12 cellular contexts compared by ENCODE assay signal in the genomic region with DNA sequence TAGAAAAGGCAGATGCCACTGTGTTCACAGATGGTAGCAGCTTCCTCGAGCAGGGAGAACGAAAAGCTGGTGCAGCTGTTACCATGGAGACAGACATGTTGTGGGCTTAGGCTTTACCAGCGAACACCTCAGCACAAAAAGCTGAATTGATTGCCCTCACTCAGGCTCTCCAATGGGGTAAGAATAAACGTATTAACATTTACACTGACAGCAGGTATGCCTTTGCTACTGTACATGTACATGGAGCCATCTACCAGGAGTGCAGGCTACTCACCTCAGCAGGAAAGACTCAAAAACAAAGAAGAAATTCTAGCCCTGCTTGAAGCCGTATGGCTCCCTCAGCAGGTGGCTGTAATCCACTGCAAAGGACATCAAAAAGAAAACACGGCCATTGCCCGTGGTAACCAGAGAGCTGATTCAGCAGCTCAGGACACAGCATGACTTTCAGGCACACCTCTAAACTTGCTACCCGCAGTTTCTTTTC.
DNase-seq lines count a peak whose midpoint lies in the region; TF ChIP-seq lines count a peak whose summit lies in the region.
"Had no signal": no experiment of that assay in that cellular context is flagged by ENCODE, and none has a peak within 500 bp of the region (broad histone marks: within the 10 kb centered on the region; RNA-seq: fewer than 3 reads in every experiment).

No MANE protein-coding gene starts in this region.

- peak overlapping the region; percentile 33; the same call in 1 of the 2 replicates for H3K27ac ChIP-seq in HUES64 (ENCODE audit: low read depth, low read length)
- H3K27ac ChIP-seq: brain microvascular endothelial cell had no signal

- H3K27ac Mint-ChIP-seq in glutamatergic neuron (ENCODE audit: unreplicated experiment): peak overlapping the region; percentile 97

- H3K4me3 ChIP-seq in HUES64 (ENCODE audit: low read length): 0 out of 2 replicates have a peak overlapping the region, but pooled peaks have one; percentile 13

- H3K4me3 Mint-ChIP-seq in glutamatergic neuron (ENCODE audit: unreplicated experiment): peak overlapping the region; percentile 79
- H3K4me3 Mint-ChIP-seq: naive thymus-derived CD8-positive, alpha-beta T cell had no signal

- TF ChIP-seq CTCF in glutamatergic neuron (IDR thresholded peaks at IDR 0.05; ENCODE audit: partially characterized antibody, unreplicated experiment): no peak

- H3K36me3 ChIP-seq in HUES64 (ENCODE audit: insufficient read depth, low read length): no peaks in the 10 kb centered on the region
- H3K36me3 ChIP-seq: brain microvascular endothelial cell had no signal

- peaks cover 48% of the 10 kb centered on the region for H3K4me1 ChIP-seq in HUES64 (ENCODE audit: insufficient read depth, low read length)

- H3K27me3 ChIP-seq in HUES64 (ENCODE audit: insufficient read depth, low read length): peaks cover 77% of the 10 kb centered on the region
- H3K27me3 ChIP-seq: brain microvascular endothelial cell had no signal

- H3K9me3 ChIP-seq in HUES64 (ENCODE audit: insufficient read depth, low read depth, low read length): no peaks in the 10 kb centered on the region

- peaks cover 22% of the 10 kb centered on the region for H3K36me3 Mint-ChIP-seq in glutamatergic neuron (ENCODE audit: unreplicated experiment)

- H3K9me3 Mint-ChIP-seq in glutamatergic neuron (ENCODE audit: unreplicated experiment): peaks cover 7% of the 10 kb centered on the region

- H3K4me1 Mint-ChIP-seq in glutamatergic neuron (ENCODE audit: low read depth, unreplicated experiment): peaks cover 16% of the 10 kb centered on the region

- peak overlapping the region; percentile 48; the same call in 1 of the 2 replicates for H3K9ac ChIP-seq in HUES64 (ENCODE audit: low read depth, low read length)

- peak; percentile 91 for DNase-seq in NCI-H748 (lab: John Stamatoyannopoulos, UW; ENCODE audit: unreplicated experiment)
- DNase-seq in glutamatergic neuron: peak; percentile 60
- DNase-seq in retina: peak; percentile 82
- no peak for DNase-seq in NCI-H1694 treated with DMSO at 0.1 percent for 48 hours (lab: John Stamatoyannopoulos, UW)
- no peak for DNase-seq in effector CD8-positive, alpha-beta T cell (lab: John Stamatoyannopoulos, UW)
- DNase-seq in activated CD4-positive, CD25-positive, alpha-beta regulatory T cell treated with anti-CD3 and anti-CD28 coated beads, Interleukin-2, amount 50 U/mL, for 72 hours: no peak
- DNase-seq: activated T-cell treated with anti-CD3 and anti-CD28 coated beads, Interleukin-2, amount 50 U/mL, for 48 hours; brain microvascular endothelial cell; NCI-H1694; stimulated activated CD4-positive, alpha-beta T cell treated with anti-CD3 and anti-CD28 coated beads, Interleukin-12 subunit alpha, Interleukin-12 subunit beta, amount 100 ng/mL, for 4 hours had no signal

- H3K27me3 Mint-ChIP-seq in glutamatergic neuron (ENCODE audit: unreplicated experiment): peaks cover 4% of the 10 kb centered on the region

- WGBS in HUES64: 11% methylated on average over 8 of the region's 8 CpGs

Comparison
In these comparisons a context has a peak if more than half of its experiments do, and no peak if none do; other contexts are left out.
1. DNase-seq: peak in NCI-H748 (single experiment), glutamatergic neuron (single experiment) and retina (single experiment); none in NCI-H1694 treated with DMSO at 0.1 percent for 48 hours (single experiment), effector CD8-positive, alpha-beta T cell (single experiment) and activated CD4-positive, CD25-positive, alpha-beta regulatory T cell treated with anti-CD3 and anti-CD28 coated beads, Interleukin-2, amount 50 U/mL, for 72 hours (single experiment).